ENCODE assay signal across 20 cellular contexts in genomic region chr1:146021046-146021445, GRCh38. TPM values are rescaled to one million over a fixed set of nuclear protein-coding genes. Genes with fewer than 3 reads are reported as not detected.
DNase-seq lines count a peak whose midpoint lies in the region; ATAC-seq, FAIRE-seq and TF ChIP-seq lines count a peak whose summit lies in the region.
"Had no signal": no experiment of that assay in that cellular context is flagged by ENCODE, and none has a peak within 500 bp of the region (broad histone marks: within the 10 kb centered on the region; RNA-seq: fewer than 3 reads in every experiment).

No MANE protein-coding gene starts in this region.

- H3K4me2 ChIP-seq in K562 (ENCODE audit: insufficient read depth, low read length), result peak overlapping the region; percentile 67
- peak overlapping the region; percentile 42; the same call in 1 of the 2 replicates for H3K4me2 ChIP-seq in HepG2 (ENCODE audit: low read depth, low read length)
- H3K4me2 ChIP-seq: KMS-11 had no signal

- CTCF ChIA-PET in K562 (lab: Yijun Ruan, JAX; ENCODE audit: low intra/inter-chr PET ratio), result no interaction called here
- CTCF ChIA-PET in HepG2 (lab: Yijun Ruan, JAX; ENCODE audit: low intra/inter-chr PET ratio, low total read pairs), result no interaction called here

- DNase-seq in EH (ENCODE audit: low read depth) (peak; percentile 3), K562 (ENCODE audit: extremely low read depth in 1 of 4, low spot score in 3 of 4) (peak; percentile 42 to 50 (median 44)), HepG2 (ENCODE audit: low spot score) (no peak), gastrocnemius medialis (no peak), NCI-H1048 (lab: John Stamatoyannopoulos, UW) (no peak), Ammon's horn (ENCODE audit: low spot score) (no peak)
- no peak for DNase-seq in activated T-cell treated with anti-CD3 and anti-CD28 coated beads, Interleukin-2, amount 50 U/mL, for 24 hours
- DNase-seq: CD4-positive, alpha-beta memory T cell; DMS79 treated with DMSO at 0.1 percent for 48 hours; GM23248; NCI-H146; NCI-H2081; NCI-H748 treated with DMSO at 0.1 percent for 48 hours had no signal

- H3K27ac Mint-ChIP-seq in activated T-cell treated with anti-CD3 and anti-CD28 coated beads, Interleukin-2, amount 50 U/mL, for 24 hours, result no peak overlapping the region
- H3K27ac Mint-ChIP-seq: CD4-positive, alpha-beta memory T cell had no signal

- H3K36me3 ChIP-seq in K562 (ENCODE audit: control insufficient read depth, insufficient read depth, low read length), result no peaks in the 10 kb centered on the region
- no peaks in the 10 kb centered on the region for H3K36me3 ChIP-seq in HepG2 (replicated peaks in 1 of 2; ENCODE audit: control insufficient read depth in 1 of 2, insufficient read depth in 2 of 2, low read length in 2 of 2)
- H3K36me3 ChIP-seq in gastrocnemius medialis, result no peaks in the 10 kb centered on the region

- H2AFZ ChIP-seq in K562 (ENCODE audit: low read depth, low read length), result peak overlapping the region; percentile 80
- no peak overlapping the region for H2AFZ ChIP-seq in HepG2 (ENCODE audit: low read length)
- H2AFZ ChIP-seq: GM23248 had no signal

- BruUV-seq in K562 (replicated peaks; lab: Mats Ljungman, UMichigan) (TSS peak; percentile 88), HepG2 (replicated peaks; lab: Mats Ljungman, UMichigan) (no TSS peak)

- ATAC-seq in K562 (peak; percentile 42), HepG2 (no peak), gastrocnemius medialis (peak; percentile 5 to 26)
- ATAC-seq: Panc1 had no signal

- TF ChIP-seq POLR2A in K562 (conservative IDR thresholded peaks at IDR 0.05) (no peak), HepG2 (IDR thresholded peaks at IDR 0.05; ENCODE audit: insufficient read depth in 1 of 2, low read depth in 2 of 2, low read length in 2 of 2) (no peak), gastrocnemius medialis (IDR thresholded peaks at IDR 0.05) (no peak)

- TF ChIP-seq RAD21 in K562 (CRISPR knock-in tag; conservative IDR thresholded peaks at IDR 0.05 in 1 of 2, IDR thresholded peaks at IDR 0.05 in 1 of 2) (no peak), HepG2 (CRISPR knock-in tag; IDR thresholded peaks at IDR 0.05) (no peak)

- peaks cover 66% of the 10 kb centered on the region for H3K27me3 Mint-ChIP-seq in activated T-cell treated with anti-CD3 and anti-CD28 coated beads, Interleukin-2, amount 50 U/mL, for 24 hours

- POLR2A ChIA-PET in K562 (lab: Yijun Ruan, JAX), result interaction anchor here (0.7 to 2.9 kb wide), 10 partner anchors 11 to 172 kb away, joined by 3 to 12 read pairs (median 4); partner anchors contain the start of gene TXNIP
- POLR2A ChIA-PET in HepG2 (lab: Yijun Ruan, JAX), result interaction anchor here (1.0 to 2.9 kb wide), 7 partner anchors 12 to 94 kb away, joined by 3 to 15 read pairs (median 6); partner anchors contain the start of genes ANKRD34A, POLR3GL and RBM8A

- peak overlapping the region; percentile 80 for H3K27ac ChIP-seq in K562 (ENCODE audit: extremely low read depth, low read depth, low read length)
- H3K27ac ChIP-seq in HepG2 (ENCODE audit: extremely low read length, insufficient read depth, low read length), result no peak overlapping the region
- H3K27ac ChIP-seq in gastrocnemius medialis, result peak overlapping the region; percentile 92 to 95 (median 94)
- H3K27ac ChIP-seq: GM23248, KMS-11 had no signal

- H3K9me3 ChIP-seq in K562 (replicated peaks; ENCODE audit: control insufficient read depth, insufficient read depth, low read depth, low read length) (no peaks in the 10 kb centered on the region), HepG2 (ENCODE audit: low read length) (no peaks in the 10 kb centered on the region), gastrocnemius medialis (no peaks in the 10 kb centered on the region)

- H3K4me3 ChIP-seq in K562 (peak overlapping the region; percentile 22; the same call in 1 of the 2 replicates), HepG2 (replicated peaks in 1 of 3; ENCODE audit: insufficient read depth in 1 of 3, low read depth in 2 of 3, low read length in 3 of 3) (no peak overlapping the region), gastrocnemius medialis (peak overlapping the region; percentile 49 to 71 (median 60))
- H3K4me3 ChIP-seq: GM23248 had no signal

- H4K20me1 ChIP-seq in K562 (replicated peaks; ENCODE audit: control insufficient read depth, insufficient read depth, low read length) (no peaks in the 10 kb centered on the region), HepG2 (ENCODE audit: insufficient read depth, low read length) (no peaks in the 10 kb centered on the region)

- in situ Hi-C loops in K562 (cut with MboI) (no loop called here), HepG2 (cut with HindIII; ENCODE audit: extremely low pct_ligation_motif_present, low pct_unique_long_range_greater_than_20kb) (no loop called here), gastrocnemius medialis (cut with MboI; ENCODE audit: low sequenced_read_pairs in 4 of 4) (no loop called here)

- FAIRE-seq in K562 (lab: Jason Lieb, UNC) (no peak), HepG2 (lab: Jason Lieb, UNC) (no peak)
- FAIRE-seq: D721Med, G401.6 had no signal

- no peaks in the 10 kb centered on the region for H3K9me1 ChIP-seq in K562 (ENCODE audit: control insufficient read depth, insufficient read depth, low read length)

- H3K9me3 Mint-ChIP-seq in activated T-cell treated with anti-CD3 and anti-CD28 coated beads, Interleukin-2, amount 50 U/mL, for 24 hours, result no peaks in the 10 kb centered on the region
- H3K9me3 Mint-ChIP-seq: CD4-positive, alpha-beta memory T cell had no signal

- H3K36me3 Mint-ChIP-seq in activated T-cell treated with anti-CD3 and anti-CD28 coated beads, Interleukin-2, amount 50 U/mL, for 24 hours (ENCODE audit: low read depth), result no peaks in the 10 kb centered on the region
- H3K36me3 Mint-ChIP-seq: CD4-positive, alpha-beta memory T cell had no signal

- intact Hi-C loops in K562 (cut with micrococcal nuclease) (no loop called here), HepG2 (cut with micrococcal nuclease; ENCODE audit: unreplicated experiment) (no loop called here), gastrocnemius medialis (cut with DNase I; ENCODE audit: low total_unique reads) (no loop called here)

- H3K27me3 ChIP-seq in K562 (ENCODE audit: control insufficient read depth in 2 of 2, insufficient read depth in 2 of 2, low read length in 2 of 2), result no peaks in the 10 kb centered on the region
- no peaks in the 10 kb centered on the region for H3K27me3 ChIP-seq in HepG2 (ENCODE audit: control insufficient read depth in 1 of 2, insufficient read depth in 2 of 2, low read length in 2 of 2)
- peaks cover 0 to 3% (median 0%) of the 10 kb centered on the region in 3 donors for H3K27me3 ChIP-seq in gastrocnemius medialis

- H3K4me1 ChIP-seq in K562 (replicated peaks in 1 of 2; ENCODE audit: control insufficient read depth in 2 of 2, insufficient read depth in 2 of 2, low read length in 2 of 2) (peaks cover 12 to 35% of the 10 kb centered on the region in 2 experiments), HepG2 (ENCODE audit: insufficient read depth, low read length) (peaks cover 27% of the 10 kb centered on the region), gastrocnemius medialis (peaks cover 27 to 38% of the 10 kb centered on the region in 2 donors)

- TF ChIP-seq EP300 in K562 (IDR thresholded peaks at IDR 0.05; ENCODE audit: low read length) (no peak), HepG2 (IDR thresholded peaks at IDR 0.05; ENCODE audit: low read depth in 2 of 2, low read length in 2 of 2) (no peak), HepG2 (CRISPR knock-in tag; IDR thresholded peaks at IDR 0.05; ENCODE audit: borderline replicate concordance) (no peak)

- 0% methylated on average over 1 of the region's 1 CpG for WGBS in K562 (ENCODE audit: insufficient coverage, low coverage, missing lambda C conversion rate)
- 37% methylated on average over 1 of the region's 1 CpG for WGBS in HepG2 (ENCODE audit: low lambda C conversion rate)

- no peak for TF ChIP-seq CTCF in K562 (IDR thresholded peaks at IDR 0.05 in 2 of 3, conservative IDR thresholded peaks at IDR 0.05 in 1 of 3; ENCODE audit: insufficient read depth in 2 of 3, low read depth in 1 of 3, low read length in 3 of 3)
- no peak for TF ChIP-seq CTCF in HepG2 (CRISPR knock-in tag; IDR thresholded peaks at IDR 0.05)
- TF ChIP-seq CTCF in gastrocnemius medialis (IDR thresholded peaks at IDR 0.05 in 4 of 5, conservative IDR thresholded peaks at IDR 0.05 in 1 of 5), result no peak

- H3K9ac ChIP-seq in K562 (ENCODE audit: insufficient read depth in 1 of 2, low read depth in 2 of 2, low read length in 2 of 2), result peak overlapping the region in 1 of 2 experiments; percentile 72; a peak in 2 of 4 replicates
- no peak overlapping the region for H3K9ac ChIP-seq in HepG2 (ENCODE audit: insufficient read depth, low read depth, low read length)
- H3K9ac ChIP-seq: GM23248, KMS-11 had no signal

- H3K4me1 Mint-ChIP-seq in activated T-cell treated with anti-CD3 and anti-CD28 coated beads, Interleukin-2, amount 50 U/mL, for 24 hours (ENCODE audit: low read depth), result peaks cover 8% of the 10 kb centered on the region

- H3K4me3 Mint-ChIP-seq in activated T-cell treated with anti-CD3 and anti-CD28 coated beads, Interleukin-2, amount 50 U/mL, for 24 hours, result no peak overlapping the region
- H3K4me3 Mint-ChIP-seq: CD4-positive, alpha-beta memory T cell had no signal

- H3K79me2 ChIP-seq in K562 (ENCODE audit: control insufficient read depth, insufficient read depth, low read length), result no peaks in the 10 kb centered on the region
- H3K79me2 ChIP-seq in HepG2 (ENCODE audit: insufficient read depth, low read length), result no peaks in the 10 kb centered on the region

RNA-seq across cellular contexts. Expression of gene HJV, which starts 0.5 kb away (rescaled TPM):
- total RNA-seq in K562 (2011; cell fraction: chromatin; rRNA removed; ENCODE audit: low replicate concordance), result 6.4 and 7.7 TPM in 2 replicates
- 5.4 and 7.8 TPM in 2 replicates for total RNA-seq in K562 (2011; cell fraction: nucleolus; rRNA removed)
- total RNA-seq in K562 (2011; cell fraction: nucleoplasm; rRNA removed), result 6.4 and 6.9 TPM in 2 replicates
- total RNA-seq in K562 (2014; rRNA removed), result 1.1 and 2.5 TPM in 2 replicates
- total RNA-seq in K562 (2014; rRNA removed; fragmentation: Illumina TruSeq; extraction: Trizol), result 2.1 and 3.3 TPM in 2 replicates
- 1.9 and 2.9 TPM in 2 replicates for total RNA-seq in K562 (2015; rRNA removed; fragmentation: Illumina TruSeq; extraction: Trizol)
- 2.1 and 2.9 TPM in 2 replicates for total RNA-seq in K562 (2021)
- 3.2 and 6.6 TPM in 2 replicates for polyA plus RNA-seq in K562 (2011; rRNA removed)
- polyA plus RNA-seq in K562 (2011; cell fraction: cytosol; rRNA removed), result 3.0 and 4.6 TPM in 2 replicates
- polyA plus RNA-seq in K562 (2011; cell fraction: nucleus; rRNA removed), result 3.7 and 5.5 TPM in 2 replicates
- polyA plus RNA-seq in K562 (2012), result 2.9 and 4.8 TPM in 2 replicates
- polyA plus RNA-seq in K562 (2014; fragmentation: Illumina TruSeq; extraction: Trizol), result 2.7 and 3.0 TPM in 2 replicates
- polyA plus RNA-seq in K562 (2014; fragmentation: Nextera tagmentation; extraction: Ambion mirVana), result 1 to 10 TPM; 1.0 to 1.3 TPM
- polyA plus RNA-seq in K562 (2014; rRNA removed), result 2.4 and 5.5 TPM in 2 replicates
- polyA minus RNA-seq in K562 (2011; rRNA and poly(A)+ RNA removed), result 4.3 and 4.5 TPM in 2 replicates
- 0.73 and 2.8 TPM in 2 replicates for polyA minus RNA-seq in K562 (2011; cell fraction: cytosol; rRNA and poly(A)+ RNA removed)
- 2.3 and 2.7 TPM in 2 replicates for polyA minus RNA-seq in K562 (2011; cell fraction: nucleus; rRNA and poly(A)+ RNA removed)
- 0.15 and 0.18 TPM in 2 replicates for total RNA-seq in HepG2 (2016; rRNA removed; fragmentation: Illumina TruSeq; extraction: Trizol)
- total RNA-seq in HepG2 (2016; cell fraction: cytosol; rRNA removed; fragmentation: Illumina TruSeq; extraction: Trizol; ENCODE audit: low read depth), result 0.35 TPM in 1 of 2 replicates, not detected in the other
- 0.30 TPM in 1 of 2 replicates, not detected in the other for total RNA-seq in HepG2 (2016; cell fraction: insoluble cytoplasmic fraction; rRNA removed; fragmentation: Illumina TruSeq; extraction: Trizol)
- 0.22 and 0.28 TPM in 2 replicates for total RNA-seq in HepG2 (2016; cell fraction: membrane; rRNA removed; fragmentation: Illumina TruSeq; extraction: Trizol)
- not detected in 2 replicates for total RNA-seq in HepG2 (2016; cell fraction: nucleus; rRNA removed; fragmentation: Illumina TruSeq; extraction: Trizol)
- polyA plus RNA-seq in HepG2 (2011; rRNA removed), result 0.03 TPM in 1 of 2 replicates, not detected in the other
- 0.03 and 0.05 TPM in 2 replicates for polyA plus RNA-seq in HepG2 (2011; cell fraction: cytosol; rRNA removed)
- polyA plus RNA-seq in HepG2 (2011; cell fraction: nucleus; rRNA removed), result not detected in 2 replicates
- polyA plus RNA-seq in HepG2 (2012), result not detected in 2 replicates
- polyA plus RNA-seq in HepG2 (2016; cell fraction: cytosol; fragmentation: Illumina TruSeq; extraction: Trizol; ENCODE audit: low read depth), result 0.08 and 0.12 TPM in 2 replicates
- not detected in 2 replicates for polyA plus RNA-seq in HepG2 (2016; cell fraction: insoluble cytoplasmic fraction; fragmentation: Illumina TruSeq; extraction: Trizol; ENCODE audit: low read depth)
- not detected in 2 replicates for polyA plus RNA-seq in HepG2 (2016; cell fraction: membrane; fragmentation: Illumina TruSeq; extraction: Trizol; ENCODE audit: low read depth)
- not detected in 2 replicates for polyA plus RNA-seq in HepG2 (2016; cell fraction: nucleus; fragmentation: Illumina TruSeq; extraction: Trizol; ENCODE audit: insufficient read depth, low read depth)
- not detected in 2 replicates for polyA minus RNA-seq in HepG2 (2011; rRNA and poly(A)+ RNA removed; ENCODE audit: low replicate concordance)
- polyA minus RNA-seq in HepG2 (2011; cell fraction: cytosol; rRNA and poly(A)+ RNA removed), result not detected in 2 replicates
- polyA minus RNA-seq in HepG2 (2011; cell fraction: nucleus; rRNA and poly(A)+ RNA removed), result not detected in 2 replicates
- total RNA-seq in gastrocnemius medialis, result 100 to 1,000 TPM; 274 to 585 (median 420) TPM
- total RNA-seq: CD4-positive, alpha-beta memory T cell; GM23248; M059J; NCI-H460 had no signal
- polyA plus RNA-seq: BJ; CD4-positive, alpha-beta memory T cell; GM23248 had no signal

RNA-seq across cellular contexts. Expression of gene TXNIP, which starts 24.7 kb away (rescaled TPM):
- 1,167 and 1,393 TPM in 2 replicates for total RNA-seq in K562 (2011; cell fraction: chromatin; rRNA removed; ENCODE audit: low replicate concordance)
- total RNA-seq in K562 (2011; cell fraction: nucleolus; rRNA removed), result 716 and 782 TPM in 2 replicates
- 756 and 864 TPM in 2 replicates for total RNA-seq in K562 (2011; cell fraction: nucleoplasm; rRNA removed)
- total RNA-seq in K562 (2014; rRNA removed), result 202 and 226 TPM in 2 replicates
- total RNA-seq in K562 (2014; rRNA removed; fragmentation: Illumina TruSeq; extraction: Trizol), result 278 and 307 TPM in 2 replicates
- total RNA-seq in K562 (2015; rRNA removed; fragmentation: Illumina TruSeq; extraction: Trizol), result 217 and 235 TPM in 2 replicates
- total RNA-seq in K562 (2021), result 257 and 263 TPM in 2 replicates
- polyA plus RNA-seq in K562 (2011; rRNA removed), result 499 and 553 TPM in 2 replicates
- polyA plus RNA-seq in K562 (2011; cell fraction: cytosol; rRNA removed), result 244 and 270 TPM in 2 replicates
- 1,140 and 1,617 TPM in 2 replicates for polyA plus RNA-seq in K562 (2011; cell fraction: nucleus; rRNA removed)
- 256 and 452 TPM in 2 replicates for polyA plus RNA-seq in K562 (2012)
- 253 and 295 TPM in 2 replicates for polyA plus RNA-seq in K562 (2014; fragmentation: Illumina TruSeq; extraction: Trizol)
- 100 to 1,000 TPM; 120 to 237 TPM for polyA plus RNA-seq in K562 (2014; fragmentation: Nextera tagmentation; extraction: Ambion mirVana)
- 249 and 259 TPM in 2 replicates for polyA plus RNA-seq in K562 (2014; rRNA removed)
- 595 and 605 TPM in 2 replicates for polyA minus RNA-seq in K562 (2011; rRNA and poly(A)+ RNA removed)
- polyA minus RNA-seq in K562 (2011; cell fraction: cytosol; rRNA and poly(A)+ RNA removed), result 116 and 223 TPM in 2 replicates
- 667 and 1,436 TPM in 2 replicates for polyA minus RNA-seq in K562 (2011; cell fraction: nucleus; rRNA and poly(A)+ RNA removed)
- total RNA-seq in HepG2 (2016; rRNA removed; fragmentation: Illumina TruSeq; extraction: Trizol), result 24.4 and 25.4 TPM in 2 replicates
- 4.1 and 4.3 TPM in 2 replicates for total RNA-seq in HepG2 (2016; cell fraction: cytosol; rRNA removed; fragmentation: Illumina TruSeq; extraction: Trizol; ENCODE audit: low read depth)
- 23.8 and 24.4 TPM in 2 replicates for total RNA-seq in HepG2 (2016; cell fraction: insoluble cytoplasmic fraction; rRNA removed; fragmentation: Illumina TruSeq; extraction: Trizol)
- total RNA-seq in HepG2 (2016; cell fraction: membrane; rRNA removed; fragmentation: Illumina TruSeq; extraction: Trizol), result 11.5 and 11.6 TPM in 2 replicates
- 34.7 and 39.5 TPM in 2 replicates for total RNA-seq in HepG2 (2016; cell fraction: nucleus; rRNA removed; fragmentation: Illumina TruSeq; extraction: Trizol)
- polyA plus RNA-seq in HepG2 (2011; rRNA removed), result 237 and 283 TPM in 2 replicates
- 133 and 240 TPM in 2 replicates for polyA plus RNA-seq in HepG2 (2011; cell fraction: cytosol; rRNA removed)
- polyA plus RNA-seq in HepG2 (2011; cell fraction: nucleus; rRNA removed), result 150 and 152 TPM in 2 replicates
- polyA plus RNA-seq in HepG2 (2012), result 191 and 204 TPM in 2 replicates
- 1.0 and 1.3 TPM in 2 replicates for polyA plus RNA-seq in HepG2 (2016; cell fraction: cytosol; fragmentation: Illumina TruSeq; extraction: Trizol; ENCODE audit: low read depth)
- 19.6 and 21.5 TPM in 2 replicates for polyA plus RNA-seq in HepG2 (2016; cell fraction: insoluble cytoplasmic fraction; fragmentation: Illumina TruSeq; extraction: Trizol; ENCODE audit: low read depth)
- 3.9 and 4.1 TPM in 2 replicates for polyA plus RNA-seq in HepG2 (2016; cell fraction: membrane; fragmentation: Illumina TruSeq; extraction: Trizol; ENCODE audit: low read depth)
- polyA plus RNA-seq in HepG2 (2016; cell fraction: nucleus; fragmentation: Illumina TruSeq; extraction: Trizol; ENCODE audit: insufficient read depth, low read depth), result 35.2 and 39.0 TPM in 2 replicates
- 132 and 425 TPM in 2 replicates for polyA minus RNA-seq in HepG2 (2011; rRNA and poly(A)+ RNA removed; ENCODE audit: low replicate concordance)
- 117 and 168 TPM in 2 replicates for polyA minus RNA-seq in HepG2 (2011; cell fraction: cytosol; rRNA and poly(A)+ RNA removed)
- polyA minus RNA-seq in HepG2 (2011; cell fraction: nucleus; rRNA and poly(A)+ RNA removed), result 259 and 346 TPM in 2 replicates
- total RNA-seq in gastrocnemius medialis, result 1,000 to 10,000 TPM; 1,815 to 2,839 (median 2,202) TPM

RNA-seq across cellular contexts. Expression of gene POLR3GL, which starts 56.6 kb away (rescaled TPM):
- 13.4 and 16.3 TPM in 2 replicates for total RNA-seq in K562 (2011; cell fraction: chromatin; rRNA removed; ENCODE audit: low replicate concordance)
- 10.0 TPM in 2 replicates for total RNA-seq in K562 (2011; cell fraction: nucleolus; rRNA removed)
- total RNA-seq in K562 (2011; cell fraction: nucleoplasm; rRNA removed), result 9.5 and 10.3 TPM in 2 replicates
- total RNA-seq in K562 (2014; rRNA removed), result 28.5 and 29.6 TPM in 2 replicates
- 38.6 and 48.4 TPM in 2 replicates for total RNA-seq in K562 (2014; rRNA removed; fragmentation: Illumina TruSeq; extraction: Trizol)
- total RNA-seq in K562 (2015; rRNA removed; fragmentation: Illumina TruSeq; extraction: Trizol), result 35.2 and 38.2 TPM in 2 replicates
- total RNA-seq in K562 (2021), result 17.3 and 21.1 TPM in 2 replicates
- polyA plus RNA-seq in K562 (2011; rRNA removed), result 31.0 and 39.4 TPM in 2 replicates
- polyA plus RNA-seq in K562 (2011; cell fraction: cytosol; rRNA removed), result 20.4 and 22.2 TPM in 2 replicates
- polyA plus RNA-seq in K562 (2011; cell fraction: nucleus; rRNA removed), result 18.8 and 22.7 TPM in 2 replicates
- polyA plus RNA-seq in K562 (2012), result 37.6 and 38.4 TPM in 2 replicates
- polyA plus RNA-seq in K562 (2014; fragmentation: Illumina TruSeq; extraction: Trizol), result 47.6 and 47.9 TPM in 2 replicates
- polyA plus RNA-seq in K562 (2014; fragmentation: Nextera tagmentation; extraction: Ambion mirVana), result 10 to 100 TPM; 14.6 to 21.7 TPM
- polyA plus RNA-seq in K562 (2014; rRNA removed), result 36.1 and 48.4 TPM in 2 replicates
- polyA minus RNA-seq in K562 (2011; rRNA and poly(A)+ RNA removed), result 13.5 and 15.8 TPM in 2 replicates
- 8.9 and 9.3 TPM in 2 replicates for polyA minus RNA-seq in K562 (2011; cell fraction: cytosol; rRNA and poly(A)+ RNA removed)
- 7.8 and 13.4 TPM in 2 replicates for polyA minus RNA-seq in K562 (2011; cell fraction: nucleus; rRNA and poly(A)+ RNA removed)
- total RNA-seq in HepG2 (2016; rRNA removed; fragmentation: Illumina TruSeq; extraction: Trizol), result 12.4 and 15.3 TPM in 2 replicates
- total RNA-seq in HepG2 (2016; cell fraction: cytosol; rRNA removed; fragmentation: Illumina TruSeq; extraction: Trizol; ENCODE audit: low read depth), result 7.1 and 7.5 TPM in 2 replicates
- total RNA-seq in HepG2 (2016; cell fraction: insoluble cytoplasmic fraction; rRNA removed; fragmentation: Illumina TruSeq; extraction: Trizol), result 12.8 and 14.4 TPM in 2 replicates
- 15.4 and 17.0 TPM in 2 replicates for total RNA-seq in HepG2 (2016; cell fraction: membrane; rRNA removed; fragmentation: Illumina TruSeq; extraction: Trizol)
- 5.4 and 6.2 TPM in 2 replicates for total RNA-seq in HepG2 (2016; cell fraction: nucleus; rRNA removed; fragmentation: Illumina TruSeq; extraction: Trizol)
- 10.8 and 11.5 TPM in 2 replicates for polyA plus RNA-seq in HepG2 (2011; rRNA removed)
- 7.4 and 7.9 TPM in 2 replicates for polyA plus RNA-seq in HepG2 (2011; cell fraction: cytosol; rRNA removed)
- polyA plus RNA-seq in HepG2 (2011; cell fraction: nucleus; rRNA removed), result 5.1 and 6.2 TPM in 2 replicates
- 14.4 and 20.2 TPM in 2 replicates for polyA plus RNA-seq in HepG2 (2012)
- polyA plus RNA-seq in HepG2 (2016; cell fraction: cytosol; fragmentation: Illumina TruSeq; extraction: Trizol; ENCODE audit: low read depth), result 10.0 and 10.7 TPM in 2 replicates
- polyA plus RNA-seq in HepG2 (2016; cell fraction: insoluble cytoplasmic fraction; fragmentation: Illumina TruSeq; extraction: Trizol; ENCODE audit: low read depth), result 21.5 and 23.2 TPM in 2 replicates
- polyA plus RNA-seq in HepG2 (2016; cell fraction: membrane; fragmentation: Illumina TruSeq; extraction: Trizol; ENCODE audit: low read depth), result 20.0 and 21.6 TPM in 2 replicates
- 11.4 and 13.9 TPM in 2 replicates for polyA plus RNA-seq in HepG2 (2016; cell fraction: nucleus; fragmentation: Illumina TruSeq; extraction: Trizol; ENCODE audit: insufficient read depth, low read depth)
- 2.5 and 3.4 TPM in 2 replicates for polyA minus RNA-seq in HepG2 (2011; rRNA and poly(A)+ RNA removed; ENCODE audit: low replicate concordance)
- polyA minus RNA-seq in HepG2 (2011; cell fraction: cytosol; rRNA and poly(A)+ RNA removed), result 2.5 and 4.6 TPM in 2 replicates
- 5.0 and 6.6 TPM in 2 replicates for polyA minus RNA-seq in HepG2 (2011; cell fraction: nucleus; rRNA and poly(A)+ RNA removed)
- 10 to 100 TPM; 43.5 to 78.8 (median 59.4) TPM for total RNA-seq in gastrocnemius medialis

RNA-seq across cellular contexts. Expression of gene ANKRD34A, which starts 56.7 kb away (rescaled TPM):
- 1.7 and 2.2 TPM in 2 replicates for total RNA-seq in K562 (2011; cell fraction: chromatin; rRNA removed; ENCODE audit: low replicate concordance)
- total RNA-seq in K562 (2011; cell fraction: nucleolus; rRNA removed), result 2.3 and 3.2 TPM in 2 replicates
- 2.1 and 2.3 TPM in 2 replicates for total RNA-seq in K562 (2011; cell fraction: nucleoplasm; rRNA removed)
- total RNA-seq in K562 (2014; rRNA removed) (0.41 and 0.86 TPM in 2 replicates), K562 (2014; rRNA removed; fragmentation: Illumina TruSeq; extraction: Trizol) (0.18 and 0.38 TPM in 2 replicates), K562 (2015; rRNA removed; fragmentation: Illumina TruSeq; extraction: Trizol) (0.43 and 0.45 TPM in 2 replicates), K562 (2021) (0.89 and 1.6 TPM in 2 replicates), HepG2 (2016; rRNA removed; fragmentation: Illumina TruSeq; extraction: Trizol) (0.07 and 0.14 TPM in 2 replicates), gastrocnemius medialis (10 to 100 TPM in 1 of 4 donors, 1 to 10 TPM in 3; 3.3 to 19.0 (median 6.7) TPM)
- polyA plus RNA-seq in K562 (2011; rRNA removed) (0.81 and 1.0 TPM in 2 replicates), K562 (2014; fragmentation: Illumina TruSeq; extraction: Trizol) (0.80 and 0.91 TPM in 2 replicates), K562 (2014; fragmentation: Nextera tagmentation; extraction: Ambion mirVana) (under 1 TPM; 0.06 to 0.07 TPM), K562 (2014; rRNA removed) (0.64 and 0.81 TPM in 2 replicates), HepG2 (2011; rRNA removed) (0.05 and 0.07 TPM in 2 replicates)
- polyA plus RNA-seq in K562 (2011; cell fraction: cytosol; rRNA removed), result 0.80 and 1.2 TPM in 2 replicates
- polyA plus RNA-seq in K562 (2011; cell fraction: nucleus; rRNA removed), result 3.0 and 4.9 TPM in 2 replicates
- polyA plus RNA-seq in K562 (2012), result 0.68 and 1.0 TPM in 2 replicates
- polyA minus RNA-seq in K562 (2011; rRNA and poly(A)+ RNA removed), result 0.49 and 0.72 TPM in 2 replicates
- 0.38 and 1.2 TPM in 2 replicates for polyA minus RNA-seq in K562 (2011; cell fraction: cytosol; rRNA and poly(A)+ RNA removed)
- 1.9 and 2.0 TPM in 2 replicates for polyA minus RNA-seq in K562 (2011; cell fraction: nucleus; rRNA and poly(A)+ RNA removed)
- total RNA-seq in HepG2 (2016; cell fraction: cytosol; rRNA removed; fragmentation: Illumina TruSeq; extraction: Trizol; ENCODE audit: low read depth), result not detected in 2 replicates
- total RNA-seq in HepG2 (2016; cell fraction: insoluble cytoplasmic fraction; rRNA removed; fragmentation: Illumina TruSeq; extraction: Trizol), result 0.04 TPM in 1 of 2 replicates, not detected in the other
- 0.03 and 0.07 TPM in 2 replicates for total RNA-seq in HepG2 (2016; cell fraction: membrane; rRNA removed; fragmentation: Illumina TruSeq; extraction: Trizol)
- 0.13 and 0.19 TPM in 2 replicates for total RNA-seq in HepG2 (2016; cell fraction: nucleus; rRNA removed; fragmentation: Illumina TruSeq; extraction: Trizol)
- 0.04 and 0.05 TPM in 2 replicates for polyA plus RNA-seq in HepG2 (2011; cell fraction: cytosol; rRNA removed)
- polyA plus RNA-seq in HepG2 (2011; cell fraction: nucleus; rRNA removed), result 0.47 and 0.53 TPM in 2 replicates
- polyA plus RNA-seq in HepG2 (2012), result 0.11 and 0.19 TPM in 2 replicates
- polyA plus RNA-seq in HepG2 (2016; cell fraction: cytosol; fragmentation: Illumina TruSeq; extraction: Trizol; ENCODE audit: low read depth), result not detected in 2 replicates
- polyA plus RNA-seq in HepG2 (2016; cell fraction: insoluble cytoplasmic fraction; fragmentation: Illumina TruSeq; extraction: Trizol; ENCODE audit: low read depth), result 0.08 TPM in 1 of 2 replicates, not detected in the other
- polyA plus RNA-seq in HepG2 (2016; cell fraction: membrane; fragmentation: Illumina TruSeq; extraction: Trizol; ENCODE audit: low read depth), result 0.05 TPM in 1 of 2 replicates, not detected in the other
- 0.12 and 0.16 TPM in 2 replicates for polyA plus RNA-seq in HepG2 (2016; cell fraction: nucleus; fragmentation: Illumina TruSeq; extraction: Trizol; ENCODE audit: insufficient read depth, low read depth)
- polyA minus RNA-seq in HepG2 (2011; rRNA and poly(A)+ RNA removed; ENCODE audit: low replicate concordance), result 0.08 and 1.4 TPM in 2 replicates
- not detected in 2 replicates for polyA minus RNA-seq in HepG2 (2011; cell fraction: cytosol; rRNA and poly(A)+ RNA removed)
- polyA minus RNA-seq in HepG2 (2011; cell fraction: nucleus; rRNA and poly(A)+ RNA removed), result 0.25 and 0.39 TPM in 2 replicates

Comparison
In these comparisons a context has a peak if more than half of its experiments do, and no peak if none do; other contexts are left out.
1. DNase-seq: peak in EH (single experiment) and K562 (4 of 4); none in HepG2 (single experiment), gastrocnemius medialis (0 of 2), NCI-H1048 (single experiment), activated T-cell treated with anti-CD3 and anti-CD28 coated beads, Interleukin-2, amount 50 U/mL, for 24 hours (single experiment) and Ammon's horn (single experiment).
2. H3K4me3 ChIP-seq: peak in K562 (single experiment) and gastrocnemius medialis (4 of 4); none in HepG2 (0 of 3).
3. RNA of gene HJV, which starts 0.5 kb away (total RNA-seq): 274 to 585 TPM in gastrocnemius medialis; 1.1 to 7.8 TPM in K562 and 0.15 to 0.35 TPM in HepG2; every median in the first group is over 10 times any median in the second.